33 cellular contexts compared by ENCODE assay signal in the genomic region with DNA sequence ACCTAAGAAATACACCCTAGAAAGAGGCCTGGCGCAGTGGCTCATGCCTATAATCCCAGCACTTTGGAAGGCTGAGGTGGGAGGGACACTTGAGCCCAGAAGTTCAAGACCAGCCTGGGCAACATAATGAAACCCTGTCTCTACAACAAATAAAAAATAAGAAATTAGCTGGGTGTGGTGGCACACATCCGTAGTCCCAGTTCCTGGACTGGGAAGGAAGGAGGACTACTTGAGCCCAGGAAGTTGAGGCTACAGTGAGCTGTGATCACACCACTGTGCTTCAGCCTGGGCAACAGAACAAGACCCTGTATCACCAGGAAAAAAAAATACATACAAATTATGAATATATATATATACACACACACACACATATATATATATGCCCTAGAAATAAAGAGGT.
"Had no signal": no experiment of that assay in that cellular context is flagged by ENCODE, and none has a peak within 500 bp of the region (broad histone marks: within the 10 kb centered on the region; RNA-seq: fewer than 3 reads in every experiment).

No MANE protein-coding gene starts in this region.

- H3K4me1 ChIP-seq: breast epithelium, colonic mucosa had no signal

- H3K27ac ChIP-seq: ascending aorta, breast epithelium, cardiac muscle cell, colonic mucosa had no signal

- H3K27ac Mint-ChIP-seq: activated CD4-positive, alpha-beta memory T cell treated with anti-CD3 and anti-CD28 coated beads for 36 hours; activated CD4-positive, alpha-beta T cell treated with anti-CD3 and anti-CD28 coated beads for 36 hours; activated CD4-positive, alpha-beta T cell treated with anti-CD3 and anti-CD28 coated beads, Interleukin-2, amount 10 ng/mL, durations not matched to agents 24 days and 14 days; activated CD8-positive, alpha-beta T cell treated with anti-CD3 and anti-CD28 coated beads, Interleukin-2, amount 10 ng/mL, durations not matched to agents 7 days and 5 days; activated naive CD4-positive, alpha-beta T cell treated with anti-CD3 and anti-CD28 coated beads, Interleukin-2, amount 50 U/mL, for 72 hours; brain; endodermal cell had no signal

- DNase-seq: activated CD4-positive, alpha-beta memory T cell treated with anti-CD3 and anti-CD28 coated beads for 36 hours; activated CD4-positive, alpha-beta T cell treated with anti-CD3 and anti-CD28 coated beads for 36 hours; activated CD4-positive, alpha-beta T cell treated with anti-CD3 and anti-CD28 coated beads, Interleukin-2, amount 10 ng/mL, durations not matched to agents 24 days and 14 days; activated CD4-positive, CD25-positive, alpha-beta regulatory T cell; activated CD4-positive, CD25-positive, alpha-beta regulatory T cell treated with anti-CD3 and anti-CD28 coated beads, Interleukin-2, amount 50 U/mL, for 72 hours; activated CD8-positive, alpha-beta memory T cell treated with anti-CD3 and anti-CD28 coated beads, Interleukin-2, amount 50 U/mL, for 48 hours; activated CD8-positive, alpha-beta T cell treated with anti-CD3 and anti-CD28 coated beads, Interleukin-2, amount 10 ng/mL, durations not matched to agents 7 days and 5 days; activated gamma-delta T cell; activated naive CD4-positive, alpha-beta T cell; activated naive CD4-positive, alpha-beta T cell treated with anti-CD3 and anti-CD28 coated beads, Interleukin-2, amount 10 ng/mL, durations not matched to agents 7 days and 5 days; activated naive CD8-positive, alpha-beta T cell treated with anti-CD3 and anti-CD28 coated beads, Interleukin-2, amount 10 ng/mL, durations not matched to agents 7 days and 5 days; activated T-cell treated with anti-CD3 and anti-CD28 coated beads for 4 hours; activated T-cell treated with anti-CD3 and anti-CD28 coated beads, Interleukin-2, amount 50 U/mL, for 24 hours; activated T-cell treated with anti-CD3 and anti-CD28 coated beads, Interleukin-2, amount 50 U/mL, for 72 hours; central memory CD4-positive, alpha-beta T cell; cerebellar nuclear complex; colonic mucosa; dorsolateral prefrontal cortex; effector memory CD4-positive, alpha-beta T cell; endodermal cell; foreskin fibroblast; glutamatergic neuron; T-helper 1 cell; T-helper 17 cell; T1000 had no signal

- H3K27me3 Mint-ChIP-seq: activated CD4-positive, alpha-beta memory T cell treated with anti-CD3 and anti-CD28 coated beads for 36 hours; activated CD4-positive, alpha-beta T cell treated with anti-CD3 and anti-CD28 coated beads for 36 hours; activated CD4-positive, alpha-beta T cell treated with anti-CD3 and anti-CD28 coated beads, Interleukin-2, amount 10 ng/mL, durations not matched to agents 24 days and 14 days; activated naive CD4-positive, alpha-beta T cell treated with anti-CD3 and anti-CD28 coated beads, Interleukin-2, amount 10 ng/mL, durations not matched to agents 7 days and 5 days; activated naive CD8-positive, alpha-beta T cell treated with anti-CD3 and anti-CD28 coated beads, Interleukin-2, amount 10 ng/mL, durations not matched to agents 7 days and 5 days; activated T-cell treated with anti-CD3 and anti-CD28 coated beads, Interleukin-2, amount 50 U/mL, for 24 hours; brain; T-helper 17 cell had no signal

- H3K9me3 Mint-ChIP-seq: activated CD4-positive, alpha-beta memory T cell treated with anti-CD3 and anti-CD28 coated beads for 36 hours; activated CD4-positive, alpha-beta T cell treated with anti-CD3 and anti-CD28 coated beads, Interleukin-2, amount 10 ng/mL, durations not matched to agents 24 days and 14 days; activated naive CD4-positive, alpha-beta T cell treated with anti-CD3 and anti-CD28 coated beads, Interleukin-2, amount 10 ng/mL, durations not matched to agents 7 days and 5 days; activated naive CD4-positive, alpha-beta T cell treated with anti-CD3 and anti-CD28 coated beads, Interleukin-2, amount 50 U/mL, for 72 hours; activated naive CD8-positive, alpha-beta T cell treated with anti-CD3 and anti-CD28 coated beads, Interleukin-2, amount 10 ng/mL, durations not matched to agents 7 days and 5 days; activated T-cell treated with anti-CD3 and anti-CD28 coated beads, Interleukin-2, amount 50 U/mL, for 24 hours; activated T-cell treated with anti-CD3 and anti-CD28 coated beads, Interleukin-2, amount 50 U/mL, for 72 hours; brain; endodermal cell; T-helper 2 cell treated with Interferon-gamma antibody and Interleukin-4, amounts not matched to agents 5 μg/mL and 100 μg/mL, for 36 hours had no signal

- H3K4me3 ChIP-seq: ascending aorta, breast epithelium, cardiac muscle cell, colonic mucosa, dorsolateral prefrontal cortex had no signal

- H3K4me1 Mint-ChIP-seq: brain, endodermal cell had no signal

- FAIRE-seq: frontal cortex had no signal

- H3K27me3 ChIP-seq: ascending aorta, breast epithelium, cardiac muscle cell, colonic mucosa, dorsolateral prefrontal cortex had no signal

- ATAC-seq: activated CD4-positive, alpha-beta T cell treated with anti-CD3 and anti-CD28 coated beads for 36 hours; activated CD8-positive, alpha-beta T cell treated with anti-CD3 and anti-CD28 coated beads, Interleukin-2, amount 10 ng/mL, durations not matched to agents 7 days and 5 days; activated naive CD4-positive, alpha-beta T cell treated with anti-CD3 and anti-CD28 coated beads, Interleukin-2, amount 50 U/mL, for 72 hours; activated T-cell treated with anti-CD3 and anti-CD28 coated beads, Interleukin-2, amount 50 U/mL, for 72 hours; esophagus mucosa; T-helper 17 cell had no signal

- H3K4me3 Mint-ChIP-seq: activated CD4-positive, alpha-beta memory T cell treated with anti-CD3 and anti-CD28 coated beads for 36 hours; activated CD4-positive, alpha-beta T cell treated with anti-CD3 and anti-CD28 coated beads for 36 hours; activated CD4-positive, alpha-beta T cell treated with anti-CD3 and anti-CD28 coated beads, Interleukin-2, amount 10 ng/mL, durations not matched to agents 24 days and 14 days; activated CD8-positive, alpha-beta T cell treated with anti-CD3 and anti-CD28 coated beads, Interleukin-2, amount 10 ng/mL, durations not matched to agents 7 days and 5 days; activated naive CD4-positive, alpha-beta T cell treated with anti-CD3 and anti-CD28 coated beads, Interleukin-2, amount 10 ng/mL, durations not matched to agents 7 days and 5 days; activated naive CD8-positive, alpha-beta T cell treated with anti-CD3 and anti-CD28 coated beads, Interleukin-2, amount 10 ng/mL, durations not matched to agents 7 days and 5 days; activated T-cell treated with anti-CD3 and anti-CD28 coated beads, Interleukin-2, amount 50 U/mL, for 24 hours; activated T-cell treated with anti-CD3 and anti-CD28 coated beads, Interleukin-2, amount 50 U/mL, for 72 hours; brain; endodermal cell; T-helper 17 cell had no signal
